ENCODE assay signal across 1 cellular context in the genomic region with DNA sequence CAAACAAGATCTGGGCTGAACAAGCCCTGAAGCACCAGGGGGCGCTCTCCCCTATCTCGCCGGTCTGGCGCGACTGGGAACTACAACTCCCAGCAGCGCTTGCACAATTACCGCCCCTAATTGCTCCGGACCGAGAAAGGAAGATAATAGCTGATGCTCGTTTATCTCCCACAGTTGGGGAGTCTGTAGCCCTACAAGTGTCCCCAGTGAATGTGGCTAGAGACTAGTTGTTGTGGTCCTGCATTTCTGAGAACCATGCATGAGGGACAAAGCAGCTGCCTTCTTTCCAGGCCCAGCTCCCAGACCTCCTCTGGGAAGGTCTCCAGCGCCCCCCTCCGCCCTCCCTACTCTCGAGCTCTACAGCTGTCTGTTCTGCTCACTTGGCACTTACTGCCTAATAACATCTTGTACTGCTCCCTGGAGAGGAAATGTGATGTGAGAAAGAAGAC.
TF ChIP-seq lines count a peak whose summit lies in the region.

No MANE protein-coding gene starts in this region.

TF ChIP-seq in K562, 482 proteins besides CTCF, POLR2A, EP300 and RAD21 (continued from another document and continues in another):
- TF ChIP-seq, protein P1, sequence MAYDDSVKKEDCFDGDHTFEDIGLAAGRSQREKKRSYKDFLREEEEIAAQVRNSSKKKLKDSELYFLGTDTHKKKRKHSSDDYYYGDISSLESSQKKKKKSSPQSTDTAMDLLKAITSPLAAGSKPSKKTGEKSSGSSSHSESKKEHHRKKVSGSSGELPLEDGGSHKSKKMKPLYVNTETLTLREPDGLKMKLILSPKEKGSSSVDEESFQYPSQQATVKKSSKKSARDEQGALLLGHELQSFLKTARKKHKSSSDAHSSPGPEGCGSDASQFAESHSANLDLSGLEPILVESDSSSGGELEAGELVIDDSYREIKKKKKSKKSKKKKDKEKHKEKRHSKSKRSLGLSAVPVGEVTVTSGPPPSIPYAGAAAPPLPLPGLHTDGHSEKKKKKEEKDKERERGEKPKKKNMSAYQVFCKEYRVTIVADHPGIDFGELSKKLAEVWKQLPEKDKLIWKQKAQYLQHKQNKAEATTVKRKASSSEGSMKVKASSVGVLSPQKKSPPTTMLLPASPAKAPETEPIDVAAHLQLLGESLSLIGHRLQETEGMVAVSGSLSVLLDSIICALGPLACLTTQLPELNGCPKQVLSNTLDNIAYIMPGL (CRISPR knock-in tag; IDR thresholded peaks at IDR 0.05), result no peak
- no peak for TF ChIP-seq MLX (CRISPR knock-in tag; conservative IDR thresholded peaks at IDR 0.05)
- no peak for TF ChIP-seq CBX3 (IDR thresholded peaks at IDR 0.05; ENCODE audit: borderline replicate concordance in 1 of 2, low read length in 2 of 2)
- no peak for TF ChIP-seq PPARD (CRISPR knock-in tag; IDR thresholded peaks at IDR 0.05)
- no peak for TF ChIP-seq ZNF408 (CRISPR knock-in tag; IDR thresholded peaks at IDR 0.05; ENCODE audit: low read depth)
- TF ChIP-seq SMC3 (conservative IDR thresholded peaks at IDR 0.05; ENCODE audit: insufficient read depth, low read depth, low read length), result peak; percentile 80
- TF ChIP-seq ZNF146 (CRISPR knock-in tag; IDR thresholded peaks at IDR 0.05; ENCODE audit: unreplicated experiment), result no peak
- TF ChIP-seq ZNF347 (CRISPR knock-in tag; IDR thresholded peaks at IDR 0.05; ENCODE audit: low read depth), result no peak
- TF ChIP-seq, protein P2, sequence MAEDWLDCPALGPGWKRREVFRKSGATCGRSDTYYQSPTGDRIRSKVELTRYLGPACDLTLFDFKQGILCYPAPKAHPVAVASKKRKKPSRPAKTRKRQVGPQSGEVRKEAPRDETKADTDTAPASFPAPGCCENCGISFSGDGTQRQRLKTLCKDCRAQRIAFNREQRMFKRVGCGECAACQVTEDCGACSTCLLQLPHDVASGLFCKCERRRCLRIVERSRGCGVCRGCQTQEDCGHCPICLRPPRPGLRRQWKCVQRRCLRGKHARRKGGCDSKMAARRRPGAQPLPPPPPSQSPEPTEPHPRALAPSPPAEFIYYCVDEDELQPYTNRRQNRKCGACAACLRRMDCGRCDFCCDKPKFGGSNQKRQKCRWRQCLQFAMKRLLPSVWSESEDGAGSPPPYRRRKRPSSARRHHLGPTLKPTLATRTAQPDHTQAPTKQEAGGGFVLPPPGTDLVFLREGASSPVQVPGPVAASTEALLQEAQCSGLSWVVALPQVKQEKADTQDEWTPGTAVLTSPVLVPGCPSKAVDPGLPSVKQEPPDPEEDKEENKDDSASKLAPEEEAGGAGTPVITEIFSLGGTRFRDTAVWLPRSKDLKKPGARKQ (CRISPR knock-in tag; IDR thresholded peaks at IDR 0.05), result no peak
- TF ChIP-seq NR1H2 (CRISPR knock-in tag; IDR thresholded peaks at IDR 0.05), result no peak
- TF ChIP-seq KDM2B (CRISPR knock-in tag; IDR thresholded peaks at IDR 0.05), result no peak
- no peak; the same call in 1 of the 2 replicates for TF ChIP-seq BCOR (IDR thresholded peaks at IDR 0.05)
- peak; percentile 55; the same call in 1 of the 2 replicates for TF ChIP-seq C11orf30 (IDR thresholded peaks at IDR 0.05; ENCODE audit: low read depth)
- TF ChIP-seq HNRNPK (IDR thresholded peaks at IDR 0.05; ENCODE audit: low read depth, low read length, poor library complexity, severe bottlenecking), result no peak
- TF ChIP-seq MEIS2 (IDR thresholded peaks at IDR 0.05; ENCODE audit: partially characterized antibody), result no peak
- TF ChIP-seq CBX2 (IDR thresholded peaks at IDR 0.05; ENCODE audit: insufficient read depth, low read length, poor library complexity, severe bottlenecking), result no peak
- TF ChIP-seq ZNF507 (tag; conservative IDR thresholded peaks at IDR 0.05), result no peak
- TF ChIP-seq CREB1 (IDR thresholded peaks at IDR 0.05), result 0 out of 2 replicates have a peak, but pooled peaks have one; percentile 17
- peak; percentile 70; the same call in 1 of the 2 replicates for TF ChIP-seq CREB1 (CRISPR knock-in tag; IDR thresholded peaks at IDR 0.05)
- TF ChIP-seq, protein P3, sequence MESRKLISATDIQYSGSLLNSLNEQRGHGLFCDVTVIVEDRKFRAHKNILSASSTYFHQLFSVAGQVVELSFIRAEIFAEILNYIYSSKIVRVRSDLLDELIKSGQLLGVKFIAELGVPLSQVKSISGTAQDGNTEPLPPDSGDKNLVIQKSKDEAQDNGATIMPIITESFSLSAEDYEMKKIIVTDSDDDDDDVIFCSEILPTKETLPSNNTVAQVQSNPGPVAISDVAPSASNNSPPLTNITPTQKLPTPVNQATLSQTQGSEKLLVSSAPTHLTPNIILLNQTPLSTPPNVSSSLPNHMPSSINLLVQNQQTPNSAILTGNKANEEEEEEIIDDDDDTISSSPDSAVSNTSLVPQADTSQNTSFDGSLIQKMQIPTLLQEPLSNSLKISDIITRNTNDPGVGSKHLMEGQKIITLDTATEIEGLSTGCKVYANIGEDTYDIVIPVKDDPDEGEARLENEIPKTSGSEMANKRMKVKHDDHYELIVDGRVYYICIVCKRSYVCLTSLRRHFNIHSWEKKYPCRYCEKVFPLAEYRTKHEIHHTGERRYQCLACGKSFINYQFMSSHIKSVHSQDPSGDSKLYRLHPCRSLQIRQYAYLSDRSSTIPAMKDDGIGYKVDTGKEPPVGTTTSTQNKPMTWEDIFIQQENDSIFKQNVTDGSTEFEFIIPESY (CRISPR knock-in tag; IDR thresholded peaks at IDR 0.05), result no peak
- peak; percentile 97 for TF ChIP-seq HCFC1 (IDR thresholded peaks at IDR 0.05; ENCODE audit: low read depth, low read length)
- TF ChIP-seq MYBL2 (IDR thresholded peaks at IDR 0.05; ENCODE audit: low read depth), result no peak
- no peak for TF ChIP-seq MYBL2 (CRISPR knock-in tag; IDR thresholded peaks at IDR 0.05; ENCODE audit: borderline replicate concordance)
- no peak for TF ChIP-seq FOXJ2 (tag; IDR thresholded peaks at IDR 0.05)
- TF ChIP-seq TAF9B (IDR thresholded peaks at IDR 0.05; ENCODE audit: partially characterized antibody), result no peak
- TF ChIP-seq CLOCK (CRISPR knock-in tag; IDR thresholded peaks at IDR 0.05; ENCODE audit: borderline replicate concordance), result no peak
- no peak for TF ChIP-seq ETV6 (IDR thresholded peaks at IDR 0.05; ENCODE audit: borderline replicate concordance in 1 of 2, low read depth in 2 of 2, low read length in 1 of 2)
- no peak for TF ChIP-seq ETV6 (CRISPR knock-in tag; IDR thresholded peaks at IDR 0.05; ENCODE audit: borderline replicate concordance)
- no peak for TF ChIP-seq NCOA1 (IDR thresholded peaks at IDR 0.05; ENCODE audit: low read depth)
- TF ChIP-seq, protein P4, sequence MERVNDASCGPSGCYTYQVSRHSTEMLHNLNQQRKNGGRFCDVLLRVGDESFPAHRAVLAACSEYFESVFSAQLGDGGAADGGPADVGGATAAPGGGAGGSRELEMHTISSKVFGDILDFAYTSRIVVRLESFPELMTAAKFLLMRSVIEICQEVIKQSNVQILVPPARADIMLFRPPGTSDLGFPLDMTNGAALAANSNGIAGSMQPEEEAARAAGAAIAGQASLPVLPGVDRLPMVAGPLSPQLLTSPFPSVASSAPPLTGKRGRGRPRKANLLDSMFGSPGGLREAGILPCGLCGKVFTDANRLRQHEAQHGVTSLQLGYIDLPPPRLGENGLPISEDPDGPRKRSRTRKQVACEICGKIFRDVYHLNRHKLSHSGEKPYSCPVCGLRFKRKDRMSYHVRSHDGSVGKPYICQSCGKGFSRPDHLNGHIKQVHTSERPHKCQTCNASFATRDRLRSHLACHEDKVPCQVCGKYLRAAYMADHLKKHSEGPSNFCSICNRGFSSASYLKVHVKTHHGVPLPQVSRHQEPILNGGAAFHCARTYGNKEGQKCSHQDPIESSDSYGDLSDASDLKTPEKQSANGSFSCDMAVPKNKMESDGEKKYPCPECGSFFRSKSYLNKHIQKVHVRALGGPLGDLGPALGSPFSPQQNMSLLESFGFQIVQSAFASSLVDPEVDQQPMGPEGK (CRISPR knock-in tag; IDR thresholded peaks at IDR 0.05; ENCODE audit: borderline replicate concordance), result no peak
- TF ChIP-seq, protein P5, sequence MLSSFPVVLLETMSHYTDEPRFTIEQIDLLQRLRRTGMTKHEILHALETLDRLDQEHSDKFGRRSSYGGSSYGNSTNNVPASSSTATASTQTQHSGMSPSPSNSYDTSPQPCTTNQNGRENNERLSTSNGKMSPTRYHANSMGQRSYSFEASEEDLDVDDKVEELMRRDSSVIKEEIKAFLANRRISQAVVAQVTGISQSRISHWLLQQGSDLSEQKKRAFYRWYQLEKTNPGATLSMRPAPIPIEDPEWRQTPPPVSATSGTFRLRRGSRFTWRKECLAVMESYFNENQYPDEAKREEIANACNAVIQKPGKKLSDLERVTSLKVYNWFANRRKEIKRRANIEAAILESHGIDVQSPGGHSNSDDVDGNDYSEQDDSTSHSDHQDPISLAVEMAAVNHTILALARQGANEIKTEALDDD (IDR thresholded peaks at IDR 0.05), result no peak
- no peak for TF ChIP-seq KAT7 (CRISPR knock-in tag; IDR thresholded peaks at IDR 0.05; ENCODE audit: borderline replicate concordance)
- TF ChIP-seq, protein P6, sequence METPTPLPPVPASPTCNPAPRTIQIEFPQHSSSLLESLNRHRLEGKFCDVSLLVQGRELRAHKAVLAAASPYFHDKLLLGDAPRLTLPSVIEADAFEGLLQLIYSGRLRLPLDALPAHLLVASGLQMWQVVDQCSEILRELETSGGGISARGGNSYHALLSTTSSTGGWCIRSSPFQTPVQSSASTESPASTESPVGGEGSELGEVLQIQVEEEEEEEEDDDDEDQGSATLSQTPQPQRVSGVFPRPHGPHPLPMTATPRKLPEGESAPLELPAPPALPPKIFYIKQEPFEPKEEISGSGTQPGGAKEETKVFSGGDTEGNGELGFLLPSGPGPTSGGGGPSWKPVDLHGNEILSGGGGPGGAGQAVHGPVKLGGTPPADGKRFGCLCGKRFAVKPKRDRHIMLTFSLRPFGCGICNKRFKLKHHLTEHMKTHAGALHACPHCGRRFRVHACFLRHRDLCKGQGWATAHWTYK (CRISPR knock-in tag; IDR thresholded peaks at IDR 0.05), result 0 out of 2 replicates have a peak, but pooled peaks have one; percentile 38
- TF ChIP-seq KLF10 (CRISPR knock-in tag; IDR thresholded peaks at IDR 0.05), result no peak
- TF ChIP-seq PTBP1 (IDR thresholded peaks at IDR 0.05; ENCODE audit: low read depth, low read length), result no peak
- TF ChIP-seq EWSR1 (IDR thresholded peaks at IDR 0.05; ENCODE audit: borderline replicate concordance, low read depth, partially characterized antibody), result no peak
- TF ChIP-seq, protein P7, sequence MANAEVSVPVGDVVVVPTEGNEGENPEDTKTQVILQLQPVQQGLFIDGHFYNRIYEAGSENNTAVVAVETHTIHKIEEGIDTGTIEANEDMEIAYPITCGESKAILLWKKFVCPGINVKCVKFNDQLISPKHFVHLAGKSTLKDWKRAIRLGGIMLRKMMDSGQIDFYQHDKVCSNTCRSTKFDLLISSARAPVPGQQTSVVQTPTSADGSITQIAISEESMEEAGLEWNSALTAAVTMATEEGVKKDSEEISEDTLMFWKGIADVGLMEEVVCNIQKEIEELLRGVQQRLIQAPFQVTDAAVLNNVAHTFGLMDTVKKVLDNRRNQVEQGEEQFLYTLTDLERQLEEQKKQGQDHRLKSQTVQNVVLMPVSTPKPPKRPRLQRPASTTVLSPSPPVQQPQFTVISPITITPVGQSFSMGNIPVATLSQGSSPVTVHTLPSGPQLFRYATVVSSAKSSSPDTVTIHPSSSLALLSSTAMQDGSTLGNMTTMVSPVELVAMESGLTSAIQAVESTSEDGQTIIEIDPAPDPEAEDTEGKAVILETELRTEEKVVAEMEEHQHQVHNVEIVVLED (CRISPR knock-in tag; IDR thresholded peaks at IDR 0.05), result no peak
- TF ChIP-seq, protein P8, sequence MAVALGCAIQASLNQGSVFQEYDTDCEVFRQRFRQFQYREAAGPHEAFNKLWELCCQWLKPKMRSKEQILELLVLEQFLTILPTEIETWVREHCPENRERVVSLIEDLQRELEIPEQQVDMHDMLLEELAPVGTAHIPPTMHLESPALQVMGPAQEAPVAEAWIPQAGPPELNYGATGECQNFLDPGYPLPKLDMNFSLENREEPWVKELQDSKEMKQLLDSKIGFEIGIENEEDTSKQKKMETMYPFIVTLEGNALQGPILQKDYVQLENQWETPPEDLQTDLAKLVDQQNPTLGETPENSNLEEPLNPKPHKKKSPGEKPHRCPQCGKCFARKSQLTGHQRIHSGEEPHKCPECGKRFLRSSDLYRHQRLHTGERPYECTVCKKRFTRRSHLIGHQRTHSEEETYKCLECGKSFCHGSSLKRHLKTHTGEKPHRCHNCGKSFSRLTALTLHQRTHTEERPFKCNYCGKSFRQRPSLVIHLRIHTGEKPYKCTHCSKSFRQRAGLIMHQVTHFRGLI (CRISPR knock-in tag; IDR thresholded peaks at IDR 0.05), result no peak
- no peak for TF ChIP-seq ZNF121 (CRISPR knock-in tag; conservative IDR thresholded peaks at IDR 0.05)
- no peak for TF ChIP-seq EZH2 (IDR thresholded peaks at IDR 0.05; ENCODE audit: borderline replicate concordance, low read depth, low read length)
- no peak for TF ChIP-seq ZZZ3 (IDR thresholded peaks at IDR 0.05)
- peak; percentile 75; the same call in 1 of the 2 replicates for TF ChIP-seq ZC3H11A (IDR thresholded peaks at IDR 0.05; ENCODE audit: low read depth, low read length)
- no peak for TF ChIP-seq RBM25 (IDR thresholded peaks at IDR 0.05; ENCODE audit: low read depth, low read length, severe bottlenecking)
- no peak for TF ChIP-seq HMGN3 (IDR thresholded peaks at IDR 0.05; ENCODE audit: borderline replicate concordance, extremely low read depth, insufficient read length, low read depth, low read length)
- no peak for TF ChIP-seq SIRT6 (IDR thresholded peaks at IDR 0.05; ENCODE audit: low read depth, low read length)
- no peak for TF ChIP-seq CBFA2T2 (conservative IDR thresholded peaks at IDR 0.05)
- no peak for TF ChIP-seq ZBTB8A (IDR thresholded peaks at IDR 0.05; ENCODE audit: partially characterized antibody)
- TF ChIP-seq NFE2L1 (tag; IDR thresholded peaks at IDR 0.05; ENCODE audit: borderline replicate concordance, low read depth), result no peak
